In genomic region chr6:56794421-56794820, GRCh38 we compare ENCODE assay signal across 13 cellular contexts.
DNase-seq lines count a peak whose midpoint lies in the region; ATAC-seq and TF ChIP-seq lines count a peak whose summit lies in the region.
"Had no signal": no experiment of that assay in that cellular context is flagged by ENCODE, and none has a peak within 500 bp of the region (broad histone marks: within the 10 kb centered on the region; RNA-seq: fewer than 3 reads in every experiment).

No MANE protein-coding gene starts in this region.

- TF ChIP-seq CTCF in GM12864 (IDR thresholded peaks at IDR 0.05; ENCODE audit: low read depth, low read length, missing control alignments) (no peak), left lung (IDR thresholded peaks at IDR 0.05) (no peak), mucosa of descending colon (IDR thresholded peaks at IDR 0.05) (no peak)

- peaks cover 58% of the 10 kb centered on the region for H3K4me1 ChIP-seq in HUES48 (ENCODE audit: control insufficient read depth, insufficient read depth, low read length)
- H3K4me1 ChIP-seq in left lung, result peaks cover 0 to 8% of the 10 kb centered on the region in 2 donors
- H3K4me1 ChIP-seq in mucosa of descending colon (ENCODE audit: low read depth), result no peaks in the 10 kb centered on the region

- H3K27ac ChIP-seq in HUES48 (ENCODE audit: low read depth, low read length), result peak overlapping the region; percentile 83
- no peak overlapping the region for H3K27ac ChIP-seq in left lung

- H3K9ac ChIP-seq in HUES48 (ENCODE audit: low read depth, low read length), result no peak overlapping the region

- intact Hi-C loops in left lung (cut with DNase I), result no loop called here
- intact Hi-C loops in mucosa of descending colon (cut with DNase I, micrococcal nuclease), result no loop called here
- intact Hi-C loops in head of caudate nucleus (cut with DNase I), result no loop called here

- DNase-seq in GM12864 (ENCODE audit: low read depth) (peak; percentile 34), iPS DF 19.7 (ENCODE audit: low read depth, low spot score) (peak; percentile 77), GOT3 (lab: John Stamatoyannopoulos, UW) (no peak), left lung (no peak), mucosa of descending colon (no peak), head of caudate nucleus (no peak)
- DNase-seq: activated naive CD8-positive, alpha-beta T cell treated with anti-CD3 and anti-CD28 coated beads, Interleukin-2, amount 50 U/mL, for 24 hours; activated T-cell treated with anti-CD3 and anti-CD28 coated beads for 4 hours; DMS153; stimulated activated CD4-positive, alpha-beta T cell treated with anti-CD3 and anti-CD28 coated beads, Interleukin-2, amount 100 ng/mL, for 48 hours had no signal

- no peaks in the 10 kb centered on the region for H3K27me3 ChIP-seq in HUES48 (ENCODE audit: control insufficient read depth, insufficient read depth, low read length)
- no peaks in the 10 kb centered on the region for H3K27me3 ChIP-seq in left lung

- no peaks in the 10 kb centered on the region for H3K36me3 ChIP-seq in HUES48 (ENCODE audit: control insufficient read depth, insufficient read depth, low read length)
- no peaks in the 10 kb centered on the region for H3K36me3 ChIP-seq in left lung
- H3K36me3 ChIP-seq in mucosa of descending colon (ENCODE audit: low read depth), result no peaks in the 10 kb centered on the region

- no peak overlapping the region for H3K4me3 ChIP-seq in GM12864 (ENCODE audit: low read depth, low read length)
- H3K4me3 ChIP-seq in HUES48 (ENCODE audit: low read depth, low read length), result peak overlapping the region; percentile 40
- H3K4me3 ChIP-seq in left lung, result no peak overlapping the region
- H3K4me3 ChIP-seq in mucosa of descending colon, result no peak overlapping the region

- no peaks in the 10 kb centered on the region for H3K9me3 ChIP-seq in HUES48 (ENCODE audit: control insufficient read depth, insufficient read depth, low read length)
- H3K9me3 ChIP-seq in left lung, result no peaks in the 10 kb centered on the region
- no peaks in the 10 kb centered on the region for H3K9me3 ChIP-seq in mucosa of descending colon

- ATAC-seq in GM21529 (IDR thresholded peaks at IDR 0.05; ENCODE audit: unreplicated experiment), result peak; percentile 46
- ATAC-seq in left lung, result no peak
- ATAC-seq in mucosa of descending colon, result no peak
- ATAC-seq: activated naive CD8-positive, alpha-beta T cell treated with anti-CD3 and anti-CD28 coated beads, Interleukin-2, amount 50 U/mL, for 24 hours; stimulated activated memory B cell treated with anti-CD40 and anti-IgM and Interleukin-4, amounts not matched to agents 10 μg/mL and 1 μg/mL and 100 μg/mL, for 72 hours had no signal

Comparison
In these comparisons a context has a peak if more than half of its experiments do, and no peak if none do; other contexts are left out.
1. DNase-seq: peak in GM12864 (single experiment) and iPS DF 19.7 (single experiment); none in GOT3 (single experiment), left lung (0 of 2), mucosa of descending colon (0 of 3) and head of caudate nucleus (0 of 42).